8 cellular contexts compared by ENCODE assay signal in genomic region chr19:12611361-12611699, GRCh38. TPM values are rescaled to one million over a fixed set of nuclear protein-coding genes. Genes with fewer than 3 reads are reported as not detected.
DNase-seq lines count a peak whose midpoint lies in the region; ATAC-seq and TF ChIP-seq lines count a peak whose summit lies in the region.

No MANE protein-coding gene starts in this region.

- peak overlapping the region; percentile 91 for H4K8ac ChIP-seq in trophoblast cell (ENCODE audit: low read depth, low read length)

- H3K36me3 ChIP-seq in ascending aorta: peaks cover 12 to 33% of the 10 kb centered on the region in 2 donors
- H3K36me3 ChIP-seq in trophoblast cell (ENCODE audit: control insufficient read depth in 1 of 2, insufficient read depth in 2 of 2, low read length in 2 of 2): peaks cover 18 to 26% of the 10 kb centered on the region in 2 experiments

- H3K4me3 ChIP-seq in ascending aorta: peak overlapping the region; percentile 74 to 81
- H3K4me3 ChIP-seq in trophoblast cell (ENCODE audit: low read depth, low read length): peak overlapping the region; percentile 88

- ATAC-seq in left ventricle myocardium superior: peak; percentile 82
- no peak for ATAC-seq in HG03139 (IDR thresholded peaks at IDR 0.05; ENCODE audit: unreplicated experiment)
- no peak for ATAC-seq in GM18502 (IDR thresholded peaks at IDR 0.05; ENCODE audit: poor library complexity, unreplicated experiment)

- H2BK120ac ChIP-seq in trophoblast cell (ENCODE audit: insufficient read depth, low read length, poor library complexity): peak overlapping the region; percentile 82

- WGBS in trophoblast cell (ENCODE audit: extremely low coverage, insufficient coverage, insufficient read length): no CpG with 5 or more reads among the region's 10 CpGs

- H3K9me3 ChIP-seq in ascending aorta (peaks cover 0 to under 1% of the 10 kb centered on the region in 2 donors), trophoblast cell (ENCODE audit: insufficient read depth, low read depth, low read length) (no peaks in the 10 kb centered on the region)

- intact Hi-C loops in ascending aorta (cut with DNase I): loop anchor here (2.0 to 10.0 kb wide), 3 partner anchors 57 to 277 kb away; partner anchors contain the start of gene ZNF563
- intact Hi-C loops in left ventricle myocardium superior (cut with micrococcal nuclease): no loop called here

- H3K27ac ChIP-seq in 22Rv1 (peak overlapping the region; percentile 81), ascending aorta (peak overlapping the region; percentile 96 to 100), trophoblast cell (ENCODE audit: low read depth, low read length) (peak overlapping the region; percentile 56)

- H3K14ac ChIP-seq in trophoblast cell (ENCODE audit: low read length): peak overlapping the region; percentile 93

- H3K4me1 ChIP-seq in ascending aorta (peaks cover 0 to 32% of the 10 kb centered on the region in 2 donors), trophoblast cell (ENCODE audit: control insufficient read depth in 1 of 2, insufficient read depth in 2 of 2, low read length in 2 of 2) (peaks cover 0 to 4% of the 10 kb centered on the region in 2 experiments)

- peak overlapping the region; percentile 87 for H2AFZ ChIP-seq in trophoblast cell (ENCODE audit: insufficient read depth, low read length, poor library complexity)

- peak overlapping the region; percentile 94 for H3K4me2 ChIP-seq in trophoblast cell (ENCODE audit: low read length)

- H3K79me2 ChIP-seq in trophoblast cell (ENCODE audit: control insufficient read depth, insufficient read depth, low read length, poor library complexity): peaks cover 12% of the 10 kb centered on the region

- DNase-seq in GM04503 (ENCODE audit: low read depth) (peak; percentile 44), NCI-H345 treated with DMSO at 0.1 percent for 48 hours (lab: John Stamatoyannopoulos, UW; ENCODE audit: unreplicated experiment) (peak; percentile 0), ascending aorta (ENCODE audit: low spot score in 2 of 2) (peak; percentile 9 to 88), left ventricle myocardium superior (peak; percentile 72), trophoblast cell (peak; percentile 68 to 84)

- no peak overlapping the region for H3K23ac ChIP-seq in trophoblast cell (ENCODE audit: low read length)

- H2BK12ac ChIP-seq in trophoblast cell (ENCODE audit: low read length): no peak overlapping the region

- peak overlapping the region; percentile 80 for H4K12ac ChIP-seq in trophoblast cell (ENCODE audit: low read depth, low read length)

- peaks cover 5% of the 10 kb centered on the region for H3K79me1 ChIP-seq in trophoblast cell (ENCODE audit: low read length)

- H3K18ac ChIP-seq in trophoblast cell (ENCODE audit: low read length): peak overlapping the region; percentile 85

- H3K27me3 ChIP-seq in ascending aorta (no peaks in the 10 kb centered on the region), trophoblast cell (ENCODE audit: insufficient read depth, low read length) (no peaks in the 10 kb centered on the region)

- H2AK5ac ChIP-seq in trophoblast cell (ENCODE audit: low read length): no peak overlapping the region

- H2BK5ac ChIP-seq in trophoblast cell (ENCODE audit: low read depth, low read length, poor library complexity): peak overlapping the region; percentile 58

- peak overlapping the region; percentile 83 for H3K9ac ChIP-seq in trophoblast cell (ENCODE audit: low read length)

- H4K91ac ChIP-seq in trophoblast cell (ENCODE audit: low read depth, low read length): peak overlapping the region; percentile 85

- peak overlapping the region; percentile 51 for H3K4ac ChIP-seq in trophoblast cell (ENCODE audit: low read depth, low read length)

- TF ChIP-seq CTCF in 22Rv1 (IDR thresholded peaks at IDR 0.05) (no peak), ascending aorta (IDR thresholded peaks at IDR 0.05) (no peak)

RNA-seq across cellular contexts. Expression of gene ZNF791, which starts 0.6 kb away (rescaled TPM):
- total RNA-seq in ascending aorta (6.9 TPM), left ventricle myocardium superior (15.5 TPM)
- polyA plus RNA-seq in trophoblast cell (2013): 20.6 and 22.2 TPM in 2 replicates

RNA-seq across cellular contexts. Expression of gene ZNF490, which starts 0.7 kb away (rescaled TPM):
- 27.8 TPM for total RNA-seq in ascending aorta
- 5.1 TPM for total RNA-seq in left ventricle myocardium superior
- 3.3 and 3.8 TPM in 2 replicates for polyA plus RNA-seq in trophoblast cell (2013)

RNA-seq across cellular contexts. Expression of gene MAN2B1, which starts 55.2 kb away (rescaled TPM):
- 36.3 TPM for total RNA-seq in ascending aorta
- 32.5 TPM for total RNA-seq in left ventricle myocardium superior
- 68.1 and 68.3 TPM in 2 replicates for polyA plus RNA-seq in trophoblast cell (2013)

RNA-seq across cellular contexts. Expression of gene WDR83, which starts 55.3 kb away (rescaled TPM):
- total RNA-seq in ascending aorta: 12.0 TPM
- 8.7 TPM for total RNA-seq in left ventricle myocardium superior
- 6.7 and 7.5 TPM in 2 replicates for polyA plus RNA-seq in trophoblast cell (2013)

Comparison
In these comparisons a context has a peak if more than half of its experiments do, and no peak if none do; other contexts are left out.
1. DNase-seq: peak in every context shown above with its lines; median percentile 76 in trophoblast cell; 72 in left ventricle myocardium superior; 48 in ascending aorta; 44 in GM04503; 0 in NCI-H345 treated with DMSO at 0.1 percent for 48 hours.